8 cellular contexts compared by ENCODE assay signal in the genomic region with DNA sequence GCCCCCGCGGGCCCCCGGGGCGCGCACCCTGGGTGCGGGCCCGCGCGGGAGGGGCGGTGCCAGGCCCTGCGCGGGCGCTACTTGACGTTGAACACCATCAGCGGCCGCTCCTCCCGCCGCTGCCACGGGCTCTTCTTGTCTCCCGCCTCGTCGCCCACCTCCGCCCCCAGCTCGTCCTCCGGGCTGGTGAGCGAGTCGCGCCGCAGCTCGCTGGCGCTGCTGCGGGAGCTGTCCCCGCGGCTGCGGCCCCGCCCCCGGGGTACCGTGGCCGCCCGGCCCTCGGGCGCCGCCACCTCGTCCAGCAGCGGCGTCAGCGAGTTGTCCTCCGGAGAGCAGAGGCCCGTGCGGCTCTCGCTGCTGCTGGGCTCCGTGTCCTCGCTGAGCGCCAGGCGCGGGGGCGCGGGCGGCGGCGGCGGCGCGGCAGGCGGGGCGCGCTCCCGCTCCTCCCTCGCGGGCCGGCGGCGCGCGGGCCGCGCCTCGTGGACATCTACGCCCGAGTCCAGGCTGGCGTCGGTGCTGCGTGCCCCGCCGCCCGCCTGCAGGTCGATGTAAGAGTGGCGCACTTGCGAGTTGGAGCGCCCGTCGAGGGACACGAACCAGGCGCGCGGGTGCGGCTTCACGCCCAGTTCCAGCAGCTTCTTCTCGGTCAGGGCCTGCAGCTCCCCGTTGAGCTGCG. TPM values are rescaled to one million over a fixed set of nuclear protein-coding genes. Genes with fewer than 3 reads are reported as not detected.
DNase-seq lines count a peak whose midpoint lies in the region; ATAC-seq and TF ChIP-seq lines count a peak whose summit lies in the region.

No MANE protein-coding gene starts in this region.

- H4K8ac ChIP-seq in mesendoderm (ENCODE audit: low read depth, low read length), result no peak overlapping the region

- H2BK120ac ChIP-seq in mesendoderm (ENCODE audit: low read depth, low read length), result no peak overlapping the region

- peak overlapping the region; percentile 80 for H3K23ac ChIP-seq in mesendoderm (ENCODE audit: low read length)

- TF ChIP-seq CTCF in body of pancreas (IDR thresholded peaks at IDR 0.05) (no peak), chondrocyte (IDR thresholded peaks at IDR 0.05) (no peak)

- DNase-seq in AG20443 (ENCODE audit: low spot score), result peak; percentile 72
- peak in 3 of 4 donors; percentile 22 to 52 (median 23) for DNase-seq in body of pancreas
- DNase-seq in mesendoderm, result peak; percentile 45
- no peak for DNase-seq in chondrocyte (ENCODE audit: low spot score)
- DNase-seq in NCI-H2171 treated with DMSO at 0.1 percent for 48 hours (lab: John Stamatoyannopoulos, UW), result no peak
- DNase-seq in NCI-H1092 (lab: John Stamatoyannopoulos, UW), result no peak
- DNase-seq in DMS153 treated with DMSO at 0.1 percent for 48 hours (lab: John Stamatoyannopoulos, UW; ENCODE audit: unreplicated experiment), result no peak

- no peaks in the 10 kb centered on the region for H3K27me3 Mint-ChIP-seq in chondrocyte (ENCODE audit: low read depth)

- H3K9me3 ChIP-seq in HUES48 (ENCODE audit: control insufficient read depth, insufficient read depth, low read length) (no peaks in the 10 kb centered on the region), body of pancreas (no peaks in the 10 kb centered on the region)

- H2BK15ac ChIP-seq in mesendoderm (replicated peaks; ENCODE audit: low read depth), result no peak overlapping the region

- ATAC-seq in body of pancreas, result peak; percentile 54

- no peaks in the 10 kb centered on the region for H3K27me3 ChIP-seq in HUES48 (ENCODE audit: control insufficient read depth, insufficient read depth, low read length)
- H3K27me3 ChIP-seq in body of pancreas, result no peaks in the 10 kb centered on the region
- no peaks in the 10 kb centered on the region for H3K27me3 ChIP-seq in mesendoderm (ENCODE audit: insufficient read depth, low read length, poor library complexity)

- H3K4me3 ChIP-seq in HUES48 (ENCODE audit: low read depth, low read length) (peak overlapping the region; percentile 61), body of pancreas (no peak overlapping the region), mesendoderm (ENCODE audit: low read length) (peak overlapping the region; percentile 22)

- H3K36me3 ChIP-seq in HUES48 (ENCODE audit: control insufficient read depth, insufficient read depth, low read length) (peaks cover 23% of the 10 kb centered on the region), body of pancreas (replicated peaks in 1 of 2; ENCODE audit: insufficient read depth in 1 of 2, low read depth in 2 of 2) (peaks cover 8 to 22% of the 10 kb centered on the region in 2 donors), mesendoderm (ENCODE audit: control insufficient read depth, insufficient read depth, low read length) (no peaks in the 10 kb centered on the region)

- no peaks in the 10 kb centered on the region for H3K79me1 ChIP-seq in mesendoderm (ENCODE audit: low read length)

- no peak overlapping the region for H3K18ac ChIP-seq in mesendoderm (ENCODE audit: low read length)

- no peak overlapping the region for H4K5ac ChIP-seq in mesendoderm (ENCODE audit: low read length)

- WGBS in body of pancreas, 2 donors, result 13 to 30% methylated on average over 2 to 96 of the region's 101 CpGs
- WGBS in mesendoderm (ENCODE audit: extremely low coverage, insufficient coverage, low lambda C conversion rate), result no CpG with 5 or more reads among the region's 101 CpGs

- peaks cover 5% of the 10 kb centered on the region for H3K36me3 Mint-ChIP-seq in chondrocyte (ENCODE audit: low read depth)

- no peak for TF ChIP-seq POLR2A in body of pancreas (IDR thresholded peaks at IDR 0.05)

- intact Hi-C loops in body of pancreas (cut with DNase I), result no loop called here

- peak overlapping the region; percentile 86 for H3K56ac ChIP-seq in mesendoderm (ENCODE audit: low read length)

- H3K27ac ChIP-seq in HUES48 (ENCODE audit: low read depth, low read length) (no peak overlapping the region), body of pancreas (no peak overlapping the region), mesendoderm (ENCODE audit: low read depth, low read length) (no peak overlapping the region)

- H3K79me2 ChIP-seq in mesendoderm (ENCODE audit: control insufficient read depth, insufficient read depth, low read length), result no peaks in the 10 kb centered on the region

- no peak overlapping the region for H2BK5ac ChIP-seq in mesendoderm (ENCODE audit: low read length)

- H3K4ac ChIP-seq in mesendoderm (ENCODE audit: low read depth, low read length), result no peak overlapping the region

- no peaks in the 10 kb centered on the region for H3K4me1 Mint-ChIP-seq in chondrocyte (ENCODE audit: low read depth)

- H3K4me2 ChIP-seq in mesendoderm (ENCODE audit: low read length), result peak overlapping the region; percentile 66

- no peak overlapping the region for H3K4me3 Mint-ChIP-seq in chondrocyte (ENCODE audit: unreplicated experiment)

- H3K9ac ChIP-seq in HUES48 (ENCODE audit: low read depth, low read length) (no peak overlapping the region), mesendoderm (ENCODE audit: low read length) (peak overlapping the region; percentile 43)

- no peak overlapping the region for H3K27ac Mint-ChIP-seq in chondrocyte (ENCODE audit: unreplicated experiment)

- no peak overlapping the region for H2AK5ac ChIP-seq in mesendoderm (ENCODE audit: low read length)

- H3K4me1 ChIP-seq in HUES48 (ENCODE audit: control insufficient read depth, insufficient read depth, low read length), result no peaks in the 10 kb centered on the region
- H3K4me1 ChIP-seq in body of pancreas, result peaks cover 6% of the 10 kb centered on the region
- no peaks in the 10 kb centered on the region for H3K4me1 ChIP-seq in mesendoderm (ENCODE audit: control insufficient read depth, low read depth, low read length)

- no peaks in the 10 kb centered on the region for H3K9me3 Mint-ChIP-seq in chondrocyte (ENCODE audit: low read depth)

RNA-seq across cellular contexts. Expression of gene GRN, which starts 8.7 kb away (rescaled TPM):
- total RNA-seq in body of pancreas (100 to 1,000 TPM; 119 to 153 TPM), chondrocyte (340 to 401 TPM (median 342 TPM) in 3 replicates)
- polyA plus RNA-seq in mesendoderm (2013, experiment 1 of 2), result 84.9 TPM
- polyA plus RNA-seq in mesendoderm (2013, experiment 2 of 2), result 83.1 TPM

RNA-seq across cellular contexts. Expression of gene FAM171A2, which starts 9.9 kb away (rescaled TPM):
- total RNA-seq in body of pancreas (1 to 10 TPM in 1 of 2 donors, not detected in 1; 2.9 TPM), chondrocyte (14.8 to 20.6 TPM (median 18.6 TPM) in 3 replicates)
- 6.5 TPM for polyA plus RNA-seq in mesendoderm (2013, experiment 1 of 2)
- 6.4 TPM for polyA plus RNA-seq in mesendoderm (2013, experiment 2 of 2)

RNA-seq across cellular contexts. Expression of gene SLC25A39, which starts 29.2 kb away (rescaled TPM):
- total RNA-seq in body of pancreas, result 100 to 1,000 TPM in 1 of 2 donors, 10 to 100 TPM in 1; 72.6 to 154 TPM
- polyA plus RNA-seq in mesendoderm (2013, experiment 1 of 2), result 155 TPM
- polyA plus RNA-seq in mesendoderm (2013, experiment 2 of 2), result 156 TPM
- 78.6 to 95.5 TPM (median 84.1 TPM) in 3 replicates for total RNA-seq in chondrocyte

RNA-seq across cellular contexts. Expression of gene ITGA2B, which starts 35.7 kb away (rescaled TPM):
- total RNA-seq in body of pancreas (1 to 10 TPM in 1 of 2 donors, under 1 TPM in 1; 0.33 to 1.8 TPM), chondrocyte (1.7 to 2.2 TPM (median 2.0 TPM) in 3 replicates)
- 1.3 TPM for polyA plus RNA-seq in mesendoderm (2013, experiment 1 of 2)
- 1.7 TPM for polyA plus RNA-seq in mesendoderm (2013, experiment 2 of 2)

RNA-seq across cellular contexts. Expression of gene RUNDC3A, which starts 45.4 kb away (rescaled TPM):
- total RNA-seq in body of pancreas (1 to 10 TPM in 1 of 2 donors, not detected in 1; 2.6 TPM), chondrocyte (0.40 to 0.77 TPM (median 0.77 TPM) in 3 replicates)
- polyA plus RNA-seq in mesendoderm (2013, experiment 1 of 2), result 1.6 TPM
- 1.5 TPM for polyA plus RNA-seq in mesendoderm (2013, experiment 2 of 2)

Comparison
In these comparisons a context has a peak if more than half of its experiments do, and no peak if none do; other contexts are left out.
1. DNase-seq: peak in AG20443 (single experiment), body of pancreas (3 of 4) and mesendoderm (single experiment); none in chondrocyte (single experiment), NCI-H2171 treated with DMSO at 0.1 percent for 48 hours (single experiment), NCI-H1092 (single experiment) and DMS153 treated with DMSO at 0.1 percent for 48 hours (single experiment).
2. H3K4me3 ChIP-seq: peak in HUES48 (single experiment) and mesendoderm (single experiment); none in body of pancreas (0 of 2).